ENCODE assay signal across 22 cellular contexts in the genomic region with DNA sequence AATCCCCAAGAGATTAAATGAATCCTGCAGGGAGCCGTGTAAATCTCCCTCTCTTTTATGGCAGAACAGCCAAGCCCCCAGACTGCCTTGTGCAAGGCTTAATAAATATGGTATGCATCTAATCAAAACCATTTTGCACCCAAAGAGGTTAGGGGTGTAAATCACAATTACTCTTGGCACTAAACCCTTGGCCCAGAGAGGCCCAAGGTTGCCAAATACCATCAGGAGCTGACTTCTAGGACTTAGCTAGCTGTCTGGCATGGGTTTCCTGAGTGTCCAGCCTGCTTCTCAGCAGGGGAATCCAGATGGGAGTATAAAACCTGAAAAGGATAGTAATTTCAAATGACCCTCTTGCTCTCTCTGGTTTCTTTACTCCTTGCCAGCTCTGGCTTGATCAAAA.
"Had no signal": no experiment of that assay in that cellular context is flagged by ENCODE, and none has a peak within 500 bp of the region (broad histone marks: within the 10 kb centered on the region; RNA-seq: fewer than 3 reads in every experiment).

No MANE protein-coding gene starts in this region.

- H3K4me3 Mint-ChIP-seq: activated CD8-positive, alpha-beta T cell treated with anti-CD3 and anti-CD28 coated beads for 36 hours; activated naive CD8-positive, alpha-beta T cell treated with anti-CD3 and anti-CD28 coated beads, Interleukin-2, amount 10 ng/mL, durations not matched to agents 7 days and 5 days; brain; T-cell had no signal

- H3K27me3 Mint-ChIP-seq: activated naive CD8-positive, alpha-beta T cell treated with anti-CD3 and anti-CD28 coated beads, Interleukin-2, amount 10 ng/mL, durations not matched to agents 7 days and 5 days; brain; T-cell had no signal

- H3K9me3 Mint-ChIP-seq: activated CD8-positive, alpha-beta T cell treated with anti-CD3 and anti-CD28 coated beads for 36 hours had no signal

- H3K36me3 Mint-ChIP-seq: activated naive CD8-positive, alpha-beta T cell treated with anti-CD3 and anti-CD28 coated beads, Interleukin-2, amount 10 ng/mL, durations not matched to agents 7 days and 5 days; brain; T-cell had no signal

- ATAC-seq: activated CD8-positive, alpha-beta T cell treated with anti-CD3 and anti-CD28 coated beads for 36 hours; T-cell had no signal

- H3K27ac ChIP-seq: SK-N-MC had no signal

- H3K27ac Mint-ChIP-seq: activated CD8-positive, alpha-beta T cell treated with anti-CD3 and anti-CD28 coated beads for 36 hours; activated naive CD8-positive, alpha-beta T cell treated with anti-CD3 and anti-CD28 coated beads, Interleukin-2, amount 10 ng/mL, durations not matched to agents 7 days and 5 days; brain; T-cell had no signal

- H3K4me1 Mint-ChIP-seq: activated naive CD8-positive, alpha-beta T cell treated with anti-CD3 and anti-CD28 coated beads, Interleukin-2, amount 10 ng/mL, durations not matched to agents 7 days and 5 days; brain; T-cell had no signal

- DNase-seq: activated CD4-positive, alpha-beta T cell treated with anti-CD3 and anti-CD28 coated beads, Interleukin-2, amount 50 U/mL, for 1 hour; activated CD4-positive, CD25-positive, alpha-beta regulatory T cell; activated CD8-positive, alpha-beta memory T cell treated with anti-CD3 and anti-CD28 coated beads, Interleukin-2, amount 50 U/mL, for 4 hours; activated CD8-positive, alpha-beta T cell treated with anti-CD3 and anti-CD28 coated beads for 36 hours; activated naive CD4-positive, alpha-beta T cell treated with anti-CD3 and anti-CD28 coated beads, Interleukin-2, amount 50 U/mL, for 16 hours; activated naive CD8-positive, alpha-beta T cell treated with anti-CD3 and anti-CD28 coated beads, Interleukin-2, amount 10 ng/mL, durations not matched to agents 7 days and 5 days; amniotic stem cell; cerebellar nuclear complex; MM.1S; NCI-H1105; NCI-H1436; NCI-H1694 treated with DMSO at 0.1 percent for 48 hours; NCI-H2029 treated with DMSO at 0.1 percent for 48 hours; NCI-H446; NCI-H524; NCI-H748 treated with DMSO at 0.1 percent for 48 hours; SIG-M5; T-cell; T-helper 2 cell; T1000 had no signal

- H3K4me3 ChIP-seq: SK-N-MC had no signal
